10 cellular contexts compared by ENCODE assay signal in genomic region chr19:55368701-55369563, GRCh38. TPM values are rescaled to one million over a fixed set of nuclear protein-coding genes. Genes with fewer than 3 reads are reported as not detected.
A peak's percentile ranks its signal among the peaks of the same experiment; 100 is the strongest.
DNase-seq lines count a peak whose midpoint lies in the region; ATAC-seq and TF ChIP-seq lines count a peak whose summit lies in the region.
"Had no signal": no experiment of that assay in that cellular context is flagged by ENCODE, and none has a peak within 500 bp of the region (broad histone marks: within the 10 kb centered on the region; RNA-seq: fewer than 3 reads in every experiment).

No MANE protein-coding gene starts in this region.

- intact Hi-C loops in CD14-positive monocyte (cut with micrococcal nuclease) = no loop called here

- peaks cover 27% of the 10 kb centered on the region for H3K27me3 Mint-ChIP-seq in activated T-helper 17 cell treated with anti-CD3 and anti-CD28 coated beads, Interleukin-2, amount 50 U/mL, for 72 hours
- H3K27me3 Mint-ChIP-seq in CD14-positive monocyte (ENCODE audit: low read depth in 3 of 3) = peaks cover 51 to 71% (median 66%) of the 10 kb centered on the region in 3 donors

- peaks cover 6% of the 10 kb centered on the region for H3K36me3 Mint-ChIP-seq in activated T-helper 17 cell treated with anti-CD3 and anti-CD28 coated beads, Interleukin-2, amount 50 U/mL, for 72 hours (ENCODE audit: low read depth)
- H3K36me3 Mint-ChIP-seq in CD14-positive monocyte = peaks cover 0 to 4% of the 10 kb centered on the region in 2 donors

- no peak overlapping the region for H3K4me3 Mint-ChIP-seq in activated T-helper 17 cell treated with anti-CD3 and anti-CD28 coated beads, Interleukin-2, amount 50 U/mL, for 72 hours
- peak overlapping the region in 1 of 2 donors; percentile 75 for H3K4me3 Mint-ChIP-seq in CD14-positive monocyte

- peak; percentile 71 for ATAC-seq in activated T-helper 17 cell treated with anti-CD3 and anti-CD28 coated beads, Interleukin-2, amount 50 U/mL, for 72 hours (replicated peaks)
- ATAC-seq in GM18502 (IDR thresholded peaks at IDR 0.05; ENCODE audit: poor library complexity, unreplicated experiment) (no peak), GM21825 (IDR thresholded peaks at IDR 0.05; ENCODE audit: unreplicated experiment) (no peak)

- no peak for TF ChIP-seq CTCF in 22Rv1 (IDR thresholded peaks at IDR 0.05)
- TF ChIP-seq CTCF in GM10266 (IDR thresholded peaks at IDR 0.05; ENCODE audit: control insufficient read depth, insufficient read depth, low read depth, missing control alignments) = no peak
- no peak for TF ChIP-seq CTCF in CD14-positive monocyte (IDR thresholded peaks at IDR 0.05)

- no peak overlapping the region for H3K27ac Mint-ChIP-seq in activated T-helper 17 cell treated with anti-CD3 and anti-CD28 coated beads, Interleukin-2, amount 50 U/mL, for 72 hours
- no peak overlapping the region for H3K27ac Mint-ChIP-seq in CD14-positive monocyte
- H3K27ac Mint-ChIP-seq: T-helper 1 cell treated with Interleukin-12 subunit alpha and Interleukin-12 subunit beta and Interleukin-4 antibody, amounts not matched to agents 30 μg/mL and 1 μg/mL, for 36 hours had no signal

- peak; percentile 76 for DNase-seq in GM10266 (ENCODE audit: extremely low spot score)
- peak; percentile 78 for DNase-seq in islet precursor cell
- DNase-seq in GDM1 (lab: John Stamatoyannopoulos, UW) = no peak
- DNase-seq in CD14-positive monocyte (ENCODE audit: low spot score) = no peak
- DNase-seq: midbrain had no signal

- H3K4me1 Mint-ChIP-seq in activated T-helper 17 cell treated with anti-CD3 and anti-CD28 coated beads, Interleukin-2, amount 50 U/mL, for 72 hours = peaks cover 7% of the 10 kb centered on the region
- peaks cover 5% of the 10 kb centered on the region for H3K4me1 Mint-ChIP-seq in CD14-positive monocyte

- H3K27ac ChIP-seq in 22Rv1 = 0 out of 2 replicates have a peak overlapping the region, but pooled peaks have one; percentile 4

- no peaks in the 10 kb centered on the region for H3K9me3 Mint-ChIP-seq in activated T-helper 17 cell treated with anti-CD3 and anti-CD28 coated beads, Interleukin-2, amount 50 U/mL, for 72 hours
- H3K9me3 Mint-ChIP-seq in CD14-positive monocyte = peaks cover 0 to 24% (median 6%) of the 10 kb centered on the region in 7 donors
- H3K9me3 Mint-ChIP-seq: T-helper 1 cell treated with Interleukin-12 subunit alpha and Interleukin-12 subunit beta and Interleukin-4 antibody, amounts not matched to agents 30 μg/mL and 1 μg/mL, for 36 hours had no signal

RNA-seq across cellular contexts. Expression of gene IL11, which starts 1.3 kb away (rescaled TPM):
- under 1 TPM; 0.15 to 0.95 TPM for total RNA-seq in activated T-helper 17 cell treated with anti-CD3 and anti-CD28 coated beads, Interleukin-2, amount 50 U/mL, for 72 hours
- polyA plus RNA-seq in CD14-positive monocyte = not detected

RNA-seq across cellular contexts. Expression of gene GARIN5B, which starts 5.9 kb away (rescaled TPM):
- not detected for total RNA-seq in activated T-helper 17 cell treated with anti-CD3 and anti-CD28 coated beads, Interleukin-2, amount 50 U/mL, for 72 hours
- not detected for polyA plus RNA-seq in CD14-positive monocyte

RNA-seq across cellular contexts. Expression of gene TMEM190, which starts 7.7 kb away (rescaled TPM):
- not detected for total RNA-seq in activated T-helper 17 cell treated with anti-CD3 and anti-CD28 coated beads, Interleukin-2, amount 50 U/mL, for 72 hours
- polyA plus RNA-seq in CD14-positive monocyte = not detected

RNA-seq across cellular contexts. Expression of gene COX6B2, which starts 14.4 kb away (rescaled TPM):
- total RNA-seq in activated T-helper 17 cell treated with anti-CD3 and anti-CD28 coated beads, Interleukin-2, amount 50 U/mL, for 72 hours = under 1 TPM; 0.15 to 0.50 TPM
- polyA plus RNA-seq in CD14-positive monocyte = not detected

RNA-seq across cellular contexts. Expression of gene TMEM238, which starts 15.2 kb away (rescaled TPM):
- total RNA-seq in activated T-helper 17 cell treated with anti-CD3 and anti-CD28 coated beads, Interleukin-2, amount 50 U/mL, for 72 hours = 10 to 100 TPM in 1 of 2 donors, 1 to 10 TPM in 1; 7.2 to 11.5 TPM
- not detected for polyA plus RNA-seq in CD14-positive monocyte

Comparison
In these comparisons a context has a peak if more than half of its experiments do, and no peak if none do; other contexts are left out.
1. DNase-seq: peak in GM10266 (single experiment) and islet precursor cell (single experiment); none in GDM1 (single experiment) and CD14-positive monocyte (single experiment).